8 cellular contexts compared by ENCODE assay signal in the genomic region with DNA sequence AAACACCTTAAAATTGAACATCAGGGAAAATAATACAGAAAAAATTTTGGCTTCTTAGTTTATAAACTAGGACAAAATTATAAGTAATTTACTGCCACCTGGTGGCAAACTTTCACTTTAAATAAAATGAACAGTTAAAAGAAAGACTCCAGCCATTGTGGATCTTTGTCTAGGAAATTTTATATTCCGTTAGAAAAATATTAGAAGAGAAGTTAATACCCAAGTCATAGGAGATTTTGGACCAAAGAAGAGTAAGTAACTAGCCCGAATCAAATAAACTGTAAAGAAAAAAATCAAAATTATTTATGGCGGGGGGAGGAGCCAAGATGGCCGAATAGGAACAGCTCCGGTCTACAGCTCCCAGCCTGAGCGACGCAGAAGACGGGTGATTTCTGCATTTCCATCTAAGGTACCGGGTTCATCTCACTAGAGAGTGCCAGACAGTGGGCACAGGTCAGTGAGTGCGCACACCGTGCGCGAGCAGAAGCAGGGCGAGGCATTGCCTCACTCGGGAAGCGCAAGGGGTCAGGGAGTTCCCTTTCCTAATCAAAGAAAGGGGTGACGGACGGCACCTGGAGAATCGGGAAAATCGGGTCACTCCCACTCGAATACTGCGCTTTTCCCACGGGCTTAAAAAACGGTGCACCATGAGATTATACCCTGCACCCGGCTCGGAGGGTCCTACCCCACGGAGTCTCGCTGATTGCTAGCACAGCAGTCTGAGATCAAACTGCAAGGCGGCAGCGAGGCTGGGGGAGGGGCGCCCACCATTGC.
DNase-seq lines count a peak whose midpoint lies in the region; ATAC-seq and TF ChIP-seq lines count a peak whose summit lies in the region.
"Not testable (repeated sequence)": the region's sequence is repeated elsewhere in the genome, so short reads cannot be mapped to it uniquely, and the experiment has no call there.

No MANE protein-coding gene starts in this region.

- H3K36me3 Mint-ChIP-seq in natural killer cell = not testable (repeated sequence)

- H3K9me3 ChIP-seq in A673 (ENCODE audit: low read depth, low read length, poor library complexity, severe bottlenecking); body of pancreas: not testable (repeated sequence)

- H3K27me3 ChIP-seq in A673 (replicated peaks; ENCODE audit: insufficient read depth, low read depth, low read length, poor library complexity); GM06990 (replicated peaks; ENCODE audit: control insufficient read depth, insufficient read depth, low read length); body of pancreas: not testable (repeated sequence)

- peak overlapping the region; percentile 32 for H3K27ac ChIP-seq in A673 (ENCODE audit: low read depth, low read length, poor library complexity, severe bottlenecking)
- H3K27ac ChIP-seq in body of pancreas = not testable (repeated sequence)

- CTCF ChIA-PET in A673 (lab: Charles Lee) = interaction anchor here (0.8 to 1.1 kb wide), 2 partner anchors 39 to 63 kb away, joined by 3 to 8 read pairs; no protein-coding TSS in a partner anchor

- in situ Hi-C loops in KBM-7 (cut with MboI; ENCODE audit: low pct_unique_long_range_greater_than_20kb, low sequenced_read_pairs) = loop anchor here (25.0 kb wide), 1 partner anchor 435 kb away; no protein-coding TSS in a partner anchor

- ATAC-seq in body of pancreas, natural killer cell: not testable (repeated sequence)

- POLR2A ChIA-PET in A673 (lab: Charles Lee; ENCODE audit: low non-redundant PET) = not testable (repeated sequence)

- not testable (repeated sequence) for H3K4me1 Mint-ChIP-seq in natural killer cell

- H3K9me3 Mint-ChIP-seq in natural killer cell = not testable (repeated sequence)

- H3K4me3 ChIP-seq in A673 (ENCODE audit: low read depth, low read length, poor library complexity, severe bottlenecking) = peak overlapping the region; percentile 54
- not testable (repeated sequence) for H3K4me3 ChIP-seq in GM06990 (replicated peaks; ENCODE audit: low read depth, low read length); body of pancreas

- TF ChIP-seq CTCF in A673 (conservative IDR thresholded peaks at IDR 0.05; ENCODE audit: low read depth, low read length) (peak; percentile 66), GM06990 (IDR thresholded peaks at IDR 0.05; ENCODE audit: insufficient read depth, low read length, poor library complexity, severe bottlenecking) (peak; percentile 17), body of pancreas (IDR thresholded peaks at IDR 0.05) (peak in 6 of 7 experiments; percentile 16 to 52 (median 44))
- not testable (repeated sequence) for TF ChIP-seq CTCF in natural killer cell (IDR thresholded peaks at IDR 0.05)

- H3K27me3 Mint-ChIP-seq in natural killer cell (ENCODE audit: low read depth in 2 of 2) = not testable (repeated sequence)

- WGBS in body of pancreas, 2 donors = 52 to 84% methylated on average over 12 to 26 of the region's 31 CpGs

- H3K36me3 ChIP-seq in A673 (ENCODE audit: insufficient read depth, low read length, poor library complexity, severe bottlenecking); GM06990 (ENCODE audit: control insufficient read depth, insufficient read depth, low read length); body of pancreas (replicated peaks in 1 of 2; ENCODE audit: insufficient read depth in 1 of 2, low read depth in 2 of 2): not testable (repeated sequence)

- not testable (repeated sequence) for H3K27ac Mint-ChIP-seq in natural killer cell

- peak; percentile 78 for DNase-seq in A673 (ENCODE audit: low spot score)
- not testable (repeated sequence) for DNase-seq in GM06990 (ENCODE audit: extremely low read depth, insufficient read length); natural killer cell
- peak; percentile 85 for DNase-seq in KBM-7
- DNase-seq in NCI-H2171 treated with DMSO at 0.1 percent for 48 hours (lab: John Stamatoyannopoulos, UW) = peak; percentile 80
- peak; percentile 78 for DNase-seq in SHP77 treated with DMSO at 0.1 percent for 48 hours (lab: John Stamatoyannopoulos, UW)
- DNase-seq in body of pancreas = peak in 1 of 4 donors; percentile 40
- DNase-seq in germinal center (ENCODE audit: low spot score) = peak; percentile 15

- TF ChIP-seq POLR2A in body of pancreas (IDR thresholded peaks at IDR 0.05) = not testable (repeated sequence)

- not testable (repeated sequence) for BruUV-seq in A673 (replicated peaks; lab: Mats Ljungman, UMichigan)

- intact Hi-C loops in A673 (cut with micrococcal nuclease; ENCODE audit: unreplicated experiment) = loop anchor here (1.0 to 2.0 kb wide), 2 partner anchors 39 to 108 kb away; no protein-coding TSS in a partner anchor
- intact Hi-C loops in body of pancreas (cut with DNase I) = not testable (repeated sequence)
- intact Hi-C loops in natural killer cell (cut with micrococcal nuclease) = loop anchor here (5.0 kb wide), 1 partner anchor 430 kb away; no protein-coding TSS in a partner anchor

- peak overlapping the region; percentile 78 for H3K4me3 Mint-ChIP-seq in natural killer cell

- H3K4me1 ChIP-seq in A673 (ENCODE audit: insufficient read depth, low read length, poor library complexity, severe bottlenecking); body of pancreas: not testable (repeated sequence)
